In genomic region chr9:93066978-93067603, GRCh38 we compare ENCODE assay signal across 24 cellular contexts. TPM values are rescaled to one million over a fixed set of nuclear protein-coding genes. Genes with fewer than 3 reads are reported as not detected.
DNase-seq lines count a peak whose midpoint lies in the region; ATAC-seq and TF ChIP-seq lines count a peak whose summit lies in the region.
"Had no signal": no experiment of that assay in that cellular context is flagged by ENCODE, and none has a peak within 500 bp of the region (broad histone marks: within the 10 kb centered on the region; RNA-seq: fewer than 3 reads in every experiment).

No MANE protein-coding gene starts in this region.

- no peak overlapping the region for H2BK120ac ChIP-seq in mesenchymal stem cell (ENCODE audit: low read depth, low read length)

- H4K91ac ChIP-seq in mesenchymal stem cell (ENCODE audit: low read length), result no peak overlapping the region

- H3K27ac Mint-ChIP-seq in activated CD4-positive, alpha-beta T cell treated with anti-CD3 and anti-CD28 coated beads, Interleukin-2, amount 10 ng/mL, durations not matched to agents 24 days and 14 days, result peak overlapping the region; percentile 74
- peak overlapping the region; percentile 100 for H3K27ac Mint-ChIP-seq in CD4-positive, alpha-beta T cell
- H3K27ac Mint-ChIP-seq in activated T-helper 1 cell treated with anti-CD3 and anti-CD28 coated beads, Interleukin-12 subunit alpha, Interleukin-12 subunit beta, Interleukin-2, Interleukin-4 antibody, amounts not matched to agents 30 ng/mL and 10 ng/mL and 1 ng/mL, durations not matched to agents 14 hours and 24 hours and 36 hours, result peak overlapping the region; percentile 84

- no peak overlapping the region for H3K9ac ChIP-seq in mesenchymal stem cell (ENCODE audit: low read length)

- intact Hi-C loops in activated CD4-positive, alpha-beta T cell treated with anti-CD3 and anti-CD28 coated beads, Interleukin-2, amount 10 ng/mL, durations not matched to agents 24 days and 14 days (cut with micrococcal nuclease), result no loop called here
- intact Hi-C loops in CD4-positive, alpha-beta T cell (cut with DNase I, micrococcal nuclease), result no loop called here
- intact Hi-C loops in activated T-helper 1 cell treated with anti-CD3 and anti-CD28 coated beads, Interleukin-12 subunit alpha, Interleukin-12 subunit beta, Interleukin-2, Interleukin-4 antibody, amounts not matched to agents 30 ng/mL and 10 ng/mL and 1 ng/mL, durations not matched to agents 14 hours and 24 hours and 36 hours (cut with micrococcal nuclease), result no loop called here
- intact Hi-C loops in right lobe of liver (cut with DNase I), result no loop called here

- CTCF ChIA-PET in CD4-positive, alpha-beta T cell (lab: Charles Lee), result interaction anchor here (0.8 to 1.6 kb wide), 4 partner anchors 39 to 75 kb away, joined by 3 to 5 read pairs (median 3); no protein-coding TSS in a partner anchor

- no peaks in the 10 kb centered on the region for H3K27me3 Mint-ChIP-seq in activated CD4-positive, alpha-beta T cell treated with anti-CD3 and anti-CD28 coated beads, Interleukin-2, amount 10 ng/mL, durations not matched to agents 24 days and 14 days
- no peaks in the 10 kb centered on the region for H3K27me3 Mint-ChIP-seq in CD4-positive, alpha-beta T cell
- H3K27me3 Mint-ChIP-seq in activated T-helper 1 cell treated with anti-CD3 and anti-CD28 coated beads, Interleukin-12 subunit alpha, Interleukin-12 subunit beta, Interleukin-2, Interleukin-4 antibody, amounts not matched to agents 30 ng/mL and 10 ng/mL and 1 ng/mL, durations not matched to agents 14 hours and 24 hours and 36 hours (ENCODE audit: insufficient read depth), result no peaks in the 10 kb centered on the region

- no peak overlapping the region for H4K8ac ChIP-seq in mesenchymal stem cell (ENCODE audit: low read length)

- peak overlapping the region; percentile 90 for H3K27ac ChIP-seq in CD4-positive, alpha-beta T cell (ENCODE audit: low read depth, low read length)
- H3K27ac ChIP-seq in mesenchymal stem cell (ENCODE audit: low read length, poor library complexity, severe bottlenecking) (no peak overlapping the region), right lobe of liver (no peak overlapping the region)
- H3K27ac ChIP-seq: epithelial cell of prostate, lower lobe of right lung, prostate gland, upper lobe of right lung had no signal

- H3K4ac ChIP-seq in mesenchymal stem cell (ENCODE audit: low read depth in 1 of 2, low read length in 2 of 2), result no peak overlapping the region

- H3K9me3 ChIP-seq in CD4-positive, alpha-beta T cell (ENCODE audit: control insufficient read depth, low read length), result no peaks in the 10 kb centered on the region
- no peaks in the 10 kb centered on the region for H3K9me3 ChIP-seq in mesenchymal stem cell (ENCODE audit: control insufficient read depth, low read length)
- H3K9me3 ChIP-seq in right lobe of liver, result no peaks in the 10 kb centered on the region
- H3K9me3 ChIP-seq: lower lobe of right lung, prostate gland, upper lobe of right lung had no signal

- 81% methylated on average over 3 of the region's 3 CpGs for WGBS in mesenchymal stem cell
- WGBS in right lobe of liver (ENCODE audit: insufficient coverage, low coverage, low lambda C conversion rate, missing lambda C conversion rate), result 64% methylated on average over 3 of the region's 3 CpGs

- H3K4me3 ChIP-seq in mesenchymal stem cell (ENCODE audit: insufficient read depth in 1 of 2, low read depth in 1 of 2, low read length in 2 of 2) (no peak overlapping the region), right lobe of liver (no peak overlapping the region)
- H3K4me3 ChIP-seq: lower lobe of right lung, prostate gland, upper lobe of right lung had no signal

- H3K18ac ChIP-seq in mesenchymal stem cell (ENCODE audit: low read depth in 1 of 2, low read length in 2 of 2), result no peak overlapping the region

- no peak for TF ChIP-seq POLR2A in right lobe of liver (IDR thresholded peaks at IDR 0.05)

- POLR2A ChIA-PET in CD4-positive, alpha-beta T cell (lab: Charles Lee), result interaction anchor here (1.0 to 5.1 kb wide), 8 partner anchors 11 to 114 kb away, joined by 3 to 163 read pairs (median 4); no protein-coding TSS in a partner anchor

- no peak overlapping the region for H2AK5ac ChIP-seq in mesenchymal stem cell (ENCODE audit: low read length, severe bottlenecking)

- H3K36me3 Mint-ChIP-seq in activated CD4-positive, alpha-beta T cell treated with anti-CD3 and anti-CD28 coated beads, Interleukin-2, amount 10 ng/mL, durations not matched to agents 24 days and 14 days (ENCODE audit: low read depth), result peaks cover 54% of the 10 kb centered on the region
- H3K36me3 Mint-ChIP-seq in CD4-positive, alpha-beta T cell (ENCODE audit: low read depth), result peaks cover 86% of the 10 kb centered on the region
- H3K36me3 Mint-ChIP-seq in activated T-helper 1 cell treated with anti-CD3 and anti-CD28 coated beads, Interleukin-12 subunit alpha, Interleukin-12 subunit beta, Interleukin-2, Interleukin-4 antibody, amounts not matched to agents 30 ng/mL and 10 ng/mL and 1 ng/mL, durations not matched to agents 14 hours and 24 hours and 36 hours (ENCODE audit: low read depth), result peaks cover 40% of the 10 kb centered on the region

- no peak overlapping the region for H3K23ac ChIP-seq in mesenchymal stem cell (ENCODE audit: low read length in 2 of 2)

- no peak overlapping the region for H3K4me2 ChIP-seq in mesenchymal stem cell (ENCODE audit: low read length, poor library complexity, severe bottlenecking)

- no peaks in the 10 kb centered on the region for H3K27me3 ChIP-seq in CD4-positive, alpha-beta T cell (ENCODE audit: control insufficient read depth, insufficient read depth, low read length)
- H3K27me3 ChIP-seq in mesenchymal stem cell (ENCODE audit: control insufficient read depth in 1 of 2, insufficient read depth in 1 of 2, low read length in 2 of 2) (peaks cover 0 to 17% of the 10 kb centered on the region in 2 experiments), right lobe of liver (no peaks in the 10 kb centered on the region)
- H3K27me3 ChIP-seq: upper lobe of right lung had no signal

- peaks cover 64% of the 10 kb centered on the region for H3K4me1 Mint-ChIP-seq in activated CD4-positive, alpha-beta T cell treated with anti-CD3 and anti-CD28 coated beads, Interleukin-2, amount 10 ng/mL, durations not matched to agents 24 days and 14 days
- H3K4me1 Mint-ChIP-seq in CD4-positive, alpha-beta T cell (ENCODE audit: low read depth), result peaks cover 98% of the 10 kb centered on the region
- peaks cover 69% of the 10 kb centered on the region for H3K4me1 Mint-ChIP-seq in activated T-helper 1 cell treated with anti-CD3 and anti-CD28 coated beads, Interleukin-12 subunit alpha, Interleukin-12 subunit beta, Interleukin-2, Interleukin-4 antibody, amounts not matched to agents 30 ng/mL and 10 ng/mL and 1 ng/mL, durations not matched to agents 14 hours and 24 hours and 36 hours (ENCODE audit: low read depth)

- H2BK15ac ChIP-seq in mesenchymal stem cell (ENCODE audit: low read depth, poor library complexity, severe bottlenecking), result no peak overlapping the region

- no peaks in the 10 kb centered on the region for H3K4me1 ChIP-seq in mesenchymal stem cell (ENCODE audit: control insufficient read depth, insufficient read depth, low read depth, low read length)
- H3K4me1 ChIP-seq in right lobe of liver, result peaks cover 0 to 11% (median 4%) of the 10 kb centered on the region in 4 donors
- H3K4me1 ChIP-seq: prostate gland had no signal

- H2BK5ac ChIP-seq in mesenchymal stem cell (ENCODE audit: low read depth, low read length, poor library complexity, severe bottlenecking), result no peak overlapping the region

- H2AFZ ChIP-seq in mesenchymal stem cell (ENCODE audit: low read depth, low read length), result no peak overlapping the region

- H3K36me3 ChIP-seq in mesenchymal stem cell (ENCODE audit: control insufficient read depth in 1 of 2, insufficient read depth in 2 of 2, low read depth in 1 of 2, low read length in 2 of 2) (no peaks in the 10 kb centered on the region), right lobe of liver (no peaks in the 10 kb centered on the region)
- H3K36me3 ChIP-seq: lower lobe of right lung, prostate gland, upper lobe of right lung had no signal

- ATAC-seq in CD4-positive, alpha-beta T cell (ENCODE audit: poor library complexity), result no peak
- no peak for ATAC-seq in right lobe of liver
- ATAC-seq in GM21360 (IDR thresholded peaks at IDR 0.05; ENCODE audit: unreplicated experiment), result no peak
- ATAC-seq: lower lobe of right lung, upper lobe of right lung had no signal

- H3K79me1 ChIP-seq in mesenchymal stem cell (replicated peaks; ENCODE audit: low read length, poor library complexity, severe bottlenecking), result no peaks in the 10 kb centered on the region

- H3K14ac ChIP-seq in mesenchymal stem cell (ENCODE audit: low read length in 2 of 2), result no peak overlapping the region

- no peak for TF ChIP-seq CTCF in CD4-positive, alpha-beta T cell (IDR thresholded peaks at IDR 0.05)
- no peak for TF ChIP-seq CTCF in right lobe of liver (IDR thresholded peaks at IDR 0.05)

- peak overlapping the region; percentile 47 for H3K4me3 Mint-ChIP-seq in activated CD4-positive, alpha-beta T cell treated with anti-CD3 and anti-CD28 coated beads, Interleukin-2, amount 10 ng/mL, durations not matched to agents 24 days and 14 days
- peak overlapping the region; percentile 68 for H3K4me3 Mint-ChIP-seq in CD4-positive, alpha-beta T cell
- H3K4me3 Mint-ChIP-seq in activated T-helper 1 cell treated with anti-CD3 and anti-CD28 coated beads, Interleukin-12 subunit alpha, Interleukin-12 subunit beta, Interleukin-2, Interleukin-4 antibody, amounts not matched to agents 30 ng/mL and 10 ng/mL and 1 ng/mL, durations not matched to agents 14 hours and 24 hours and 36 hours, result peak overlapping the region; percentile 59

- DNase-seq in activated CD4-positive, alpha-beta T cell treated with anti-CD3 and anti-CD28 coated beads, Interleukin-2, amount 10 ng/mL, durations not matched to agents 24 days and 14 days, result no peak
- DNase-seq in activated CD4-positive, alpha-beta T cell treated with anti-CD3 and anti-CD28 coated beads for 1 hour, result no peak
- DNase-seq in CD4-positive, alpha-beta T cell, result no peak
- DNase-seq in activated T-helper 1 cell treated with anti-CD3 and anti-CD28 coated beads, Interleukin-12 subunit alpha, Interleukin-12 subunit beta, Interleukin-2, Interleukin-4 antibody, amounts not matched to agents 30 ng/mL and 10 ng/mL and 1 ng/mL, durations not matched to agents 14 hours and 24 hours and 36 hours (ENCODE audit: low spot score), result no peak
- peak; percentile 29 for DNase-seq in mesenchymal stem cell
- no peak for DNase-seq in activated CD8-positive, alpha-beta memory T cell treated with anti-CD3 and anti-CD28 coated beads for 24 hours
- no peak for DNase-seq in right lobe of liver
- DNase-seq: activated CD8-positive, alpha-beta memory T cell treated with anti-CD3 and anti-CD28 coated beads, Interleukin-2, amount 50 U/mL, for 48 hours; AML-193; COR-L47; DMS79 treated with DMSO at 0.1 percent for 48 hours; HCEC 1CT; head of caudate nucleus; Karpas-422; lower lobe of right lung; NCI-H1694 treated with DMSO at 0.1 percent for 48 hours; NCI-H2171 treated with DMSO at 0.1 percent for 48 hours; NCI-H524; SHP77; stimulated activated CD8-positive, alpha-beta memory T cell treated with anti-CD3 and anti-CD28 coated beads, Interleukin-4, amount 100 ng/mL, for 48 hours; upper lobe of right lung had no signal

- H2BK12ac ChIP-seq in mesenchymal stem cell (ENCODE audit: low read length in 2 of 2), result no peak overlapping the region

- H3K9me3 Mint-ChIP-seq in activated CD4-positive, alpha-beta T cell treated with anti-CD3 and anti-CD28 coated beads, Interleukin-2, amount 10 ng/mL, durations not matched to agents 24 days and 14 days, result no peaks in the 10 kb centered on the region
- no peaks in the 10 kb centered on the region for H3K9me3 Mint-ChIP-seq in CD4-positive, alpha-beta T cell
- no peaks in the 10 kb centered on the region for H3K9me3 Mint-ChIP-seq in activated T-helper 1 cell treated with anti-CD3 and anti-CD28 coated beads, Interleukin-12 subunit alpha, Interleukin-12 subunit beta, Interleukin-2, Interleukin-4 antibody, amounts not matched to agents 30 ng/mL and 10 ng/mL and 1 ng/mL, durations not matched to agents 14 hours and 24 hours and 36 hours

RNA-seq across cellular contexts. Expression of gene SUSD3, which starts 8.6 kb away (rescaled TPM):
- 38.3 and 40.9 TPM in 2 replicates for total RNA-seq in activated CD4-positive, alpha-beta T cell treated with anti-CD3 and anti-CD28 coated beads, Interleukin-2, amount 10 ng/mL, durations not matched to agents 24 days and 14 days
- total RNA-seq in CD4-positive, alpha-beta T cell, result 10 to 100 TPM; 33.9 to 35.6 TPM
- 31.7 and 33.2 TPM in 2 replicates for total RNA-seq in activated T-helper 1 cell treated with anti-CD3 and anti-CD28 coated beads, Interleukin-12 subunit alpha, Interleukin-12 subunit beta, Interleukin-2, Interleukin-4 antibody, amounts not matched to agents 30 ng/mL and 10 ng/mL and 1 ng/mL, durations not matched to agents 14 hours and 24 hours and 36 hours
- 0.03 TPM for polyA plus RNA-seq in mesenchymal stem cell (2013, experiment 1 of 2)
- polyA plus RNA-seq in mesenchymal stem cell (2013, experiment 2 of 2), result not detected
- 10 to 100 TPM in 4 of 6 experiments, 1 to 10 TPM in 2; 6.5 to 51.5 (median 31.2) TPM for total RNA-seq in right lobe of liver

RNA-seq across cellular contexts. Expression of gene CARD19, which starts 28.9 kb away (rescaled TPM):
- 44.0 TPM in 2 replicates for total RNA-seq in activated CD4-positive, alpha-beta T cell treated with anti-CD3 and anti-CD28 coated beads, Interleukin-2, amount 10 ng/mL, durations not matched to agents 24 days and 14 days
- total RNA-seq in CD4-positive, alpha-beta T cell, result 10 to 100 TPM; 38.8 to 39.2 TPM
- 40.5 and 41.7 TPM in 2 replicates for total RNA-seq in activated T-helper 1 cell treated with anti-CD3 and anti-CD28 coated beads, Interleukin-12 subunit alpha, Interleukin-12 subunit beta, Interleukin-2, Interleukin-4 antibody, amounts not matched to agents 30 ng/mL and 10 ng/mL and 1 ng/mL, durations not matched to agents 14 hours and 24 hours and 36 hours
- 66.8 TPM for polyA plus RNA-seq in mesenchymal stem cell (2013, experiment 1 of 2)
- polyA plus RNA-seq in mesenchymal stem cell (2013, experiment 2 of 2), result 66.1 TPM
- total RNA-seq in right lobe of liver, result 10 to 100 TPM in 3 of 6 experiments, 1 to 10 TPM in 3; 6.3 to 31.7 (median 12.1) TPM
